18 cellular contexts compared by ENCODE assay signal in the genomic region with DNA sequence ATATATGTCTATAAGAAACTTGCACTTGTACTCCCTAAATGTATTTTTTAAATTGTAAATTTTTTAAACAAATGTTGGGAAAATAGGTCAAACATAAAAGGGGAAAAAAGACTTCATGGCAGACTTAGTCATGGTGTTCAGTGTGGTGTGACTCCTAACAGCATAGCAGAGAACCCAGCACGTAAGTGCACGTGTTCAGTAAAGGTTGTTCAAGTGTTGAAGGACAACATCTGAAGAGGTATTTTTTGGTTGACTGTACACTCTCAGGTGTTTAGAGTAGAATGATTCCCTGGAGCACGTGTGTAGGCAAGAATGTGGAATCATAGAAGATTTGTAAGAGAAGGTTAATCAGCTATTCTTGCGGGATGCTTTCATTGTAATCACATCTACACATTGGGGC.
A peak's percentile ranks its signal among the peaks of the same experiment; 100 is the strongest.
DNase-seq lines count a peak whose midpoint lies in the region; ATAC-seq, FAIRE-seq and TF ChIP-seq lines count a peak whose summit lies in the region.
"Had no signal": no experiment of that assay in that cellular context is flagged by ENCODE, and none has a peak within 500 bp of the region (broad histone marks: within the 10 kb centered on the region; RNA-seq: fewer than 3 reads in every experiment).

No MANE protein-coding gene starts in this region.

- H3K9me3 ChIP-seq in SK-N-SH (no peaks in the 10 kb centered on the region), endothelial cell of umbilical vein (replicated peaks; ENCODE audit: control insufficient read depth, insufficient read depth, low read length) (no peaks in the 10 kb centered on the region), lower lobe of right lung (no peaks in the 10 kb centered on the region), stomach (no peaks in the 10 kb centered on the region)
- H3K9me3 ChIP-seq: pancreas had no signal

- H3K4me1 ChIP-seq in SK-N-SH (ENCODE audit: control insufficient read depth in 1 of 2, insufficient read depth in 2 of 2, low read depth in 1 of 2, low read length in 1 of 2) (peaks cover under 1 to 59% of the 10 kb centered on the region in 2 experiments; a peak in 3 of 4 replicates), endothelial cell of umbilical vein (ENCODE audit: control insufficient read depth, extremely low read depth, insufficient read depth, low read length) (peaks cover 98% of the 10 kb centered on the region), lower lobe of right lung (peaks cover 41% of the 10 kb centered on the region), stomach (peaks cover 6 to 49% (median 22%) of the 10 kb centered on the region in 4 donors)

- POLR2A ChIA-PET in SK-N-SH (lab: Yijun Ruan, JAX) (no interaction called here), endothelial cell of umbilical vein (lab: Charles Lee) (no interaction called here)

- H3K4me3 ChIP-seq in SK-N-SH (ENCODE audit: low read depth in 2 of 2, low read length in 1 of 2), result no peak overlapping the region
- no peak overlapping the region for H3K4me3 ChIP-seq in endothelial cell of umbilical vein (replicated peaks in 1 of 3; ENCODE audit: insufficient read depth in 1 of 3, low read depth in 1 of 3, low read length in 3 of 3)
- no peak overlapping the region for H3K4me3 ChIP-seq in lower lobe of right lung
- no peak overlapping the region for H3K4me3 ChIP-seq in stomach
- H3K4me3 ChIP-seq: pancreas had no signal

- no peaks in the 10 kb centered on the region for H3K9me2 ChIP-seq in SK-N-SH

- BruUV-seq in endothelial cell of umbilical vein (replicated peaks; lab: Mats Ljungman, UMichigan), result no TSS peak

- peaks cover 96% of the 10 kb centered on the region for H3K79me2 ChIP-seq in SK-N-SH (ENCODE audit: insufficient read depth)
- peaks cover 80% of the 10 kb centered on the region for H3K79me2 ChIP-seq in endothelial cell of umbilical vein (ENCODE audit: control insufficient read depth, insufficient read depth, low read length)

- H3K36me3 ChIP-seq in SK-N-SH (replicated peaks in 1 of 2; ENCODE audit: control insufficient read depth in 1 of 2, insufficient read depth in 2 of 2, low read length in 1 of 2) (peaks cover 46 to 48% of the 10 kb centered on the region in 2 experiments), endothelial cell of umbilical vein (ENCODE audit: control insufficient read depth in 2 of 2, extremely low read depth in 1 of 2, insufficient read depth in 2 of 2, low read length in 2 of 2) (peaks cover 25 to 34% of the 10 kb centered on the region in 2 experiments), lower lobe of right lung (peaks cover 25% of the 10 kb centered on the region), stomach (peaks cover 0 to 32% (median 26%) of the 10 kb centered on the region in 4 donors)
- H3K36me3 ChIP-seq: pancreas had no signal

- no peak for FAIRE-seq in endothelial cell of umbilical vein (lab: Jason Lieb, UNC)
- FAIRE-seq: frontal cortex, GM12891, pancreas, RCC 7860 had no signal

- TF ChIP-seq CTCF in SK-N-SH (IDR thresholded peaks at IDR 0.05) (no peak), endothelial cell of umbilical vein (IDR thresholded peaks at IDR 0.05; ENCODE audit: extremely low read depth in 1 of 2, insufficient read depth in 1 of 2, low read depth in 1 of 2, low read length in 2 of 2) (no peak), lower lobe of right lung (IDR thresholded peaks at IDR 0.05) (no peak), stomach (IDR thresholded peaks at IDR 0.05) (no peak)

- peaks cover 55% of the 10 kb centered on the region for H3F3A ChIP-seq in SK-N-SH (replicated peaks; ENCODE audit: insufficient read depth)

- peak overlapping the region; percentile 51 for H3K9ac ChIP-seq in SK-N-SH
- H3K9ac ChIP-seq in endothelial cell of umbilical vein (replicated peaks; ENCODE audit: extremely low read depth, insufficient read depth, low read length), result peak overlapping the region; percentile 78

- WGBS in SK-N-SH (ENCODE audit: low lambda C conversion rate), result 79% methylated on average over 4 of the region's 4 CpGs
- WGBS in stomach, 5 donors, result 74 to 90% (median 78%) methylated on average over 4 of the region's 4 CpGs

- no peak for TF ChIP-seq RAD21 in SK-N-SH (IDR thresholded peaks at IDR 0.05; ENCODE audit: low read length)

- TF ChIP-seq POLR2A in endothelial cell of umbilical vein (IDR thresholded peaks at IDR 0.05; ENCODE audit: low read depth, low read length) (no peak), stomach (IDR thresholded peaks at IDR 0.05) (no peak)

- intact Hi-C loops in endothelial cell of umbilical vein (cut with micrococcal nuclease), result loop anchor here (10.0 kb wide), 1 partner anchor 488 kb away; no protein-coding TSS in a partner anchor
- intact Hi-C loops in lower lobe of right lung (cut with DNase I), result no loop called here
- intact Hi-C loops in stomach (cut with DNase I; ENCODE audit: low total_unique reads), result no loop called here

- TF ChIP-seq EP300 in SK-N-SH (IDR thresholded peaks at IDR 0.05; ENCODE audit: borderline replicate concordance in 1 of 2, low read depth in 1 of 2, low read length in 1 of 2), result no peak
- no peak for TF ChIP-seq EP300 in stomach (IDR thresholded peaks at IDR 0.05)

- dilution Hi-C loops in endothelial cell of umbilical vein (cut with MboI; ENCODE audit: extremely low pct_ligation_motif_present, low sequenced_read_pairs), result no loop called here

- CTCF ChIA-PET in SK-N-SH (lab: Yijun Ruan, JAX) (interaction anchor here (0.5 to 1.0 kb wide), 4 partner anchors 21 to 282 kb away, joined by 3 read pairs; no protein-coding TSS in a partner anchor), endothelial cell of umbilical vein (lab: Charles Lee) (interaction anchor here (1.1 to 4.1 kb wide), 6 partner anchors 12 to 202 kb away, joined by 3 to 31 read pairs (median 10); no protein-coding TSS in a partner anchor)

- DNase-seq in SK-N-SH, result no peak
- no peak for DNase-seq in endothelial cell of umbilical vein (ENCODE audit: low read depth, low spot score)
- DNase-seq in lower lobe of right lung, result no peak
- no peak for DNase-seq in Ammon's horn (ENCODE audit: low spot score)
- DNase-seq in stomach, result no peak
- DNase-seq: activated naive CD4-positive, alpha-beta T cell; C1 segment of cervical spinal cord; naive B cell; NCI-H146; NCI-H2227 treated with DMSO at 0.1 percent for 48 hours; pancreas had no signal

- ATAC-seq in SK-N-SH treated with all-trans-retinoic acid at 6 μM for 48 hours, result no peak
- peak; percentile 87 for ATAC-seq in lower lobe of right lung
- ATAC-seq in GM19395 (IDR thresholded peaks at IDR 0.05; ENCODE audit: unreplicated experiment), result no peak
- no peak for ATAC-seq in GM19463 (IDR thresholded peaks at IDR 0.05; ENCODE audit: unreplicated experiment)
- ATAC-seq: pancreas had no signal

- no peak overlapping the region for H3K4me2 ChIP-seq in SK-N-SH
- no peak overlapping the region for H3K4me2 ChIP-seq in endothelial cell of umbilical vein (ENCODE audit: insufficient read depth, low read length)

- H3K9me1 ChIP-seq in endothelial cell of umbilical vein (replicated peaks; ENCODE audit: control insufficient read depth, extremely low read depth, insufficient read depth, low read length), result no peaks in the 10 kb centered on the region

- H4K20me1 ChIP-seq in SK-N-SH (ENCODE audit: insufficient read depth) (no peaks in the 10 kb centered on the region), endothelial cell of umbilical vein (replicated peaks; ENCODE audit: control insufficient read depth, extremely low read depth, insufficient read depth, low read length) (no peaks in the 10 kb centered on the region)

- H3K27me3 ChIP-seq in SK-N-SH (ENCODE audit: insufficient read depth) (no peaks in the 10 kb centered on the region), endothelial cell of umbilical vein (ENCODE audit: control insufficient read depth in 2 of 2, insufficient read depth in 2 of 2, low read length in 2 of 2) (no peaks in the 10 kb centered on the region), lower lobe of right lung (ENCODE audit: low read depth) (no peaks in the 10 kb centered on the region), stomach (no peaks in the 10 kb centered on the region)
- H3K27me3 ChIP-seq: pancreas had no signal

- H2AFZ ChIP-seq in SK-N-SH (ENCODE audit: low read depth) (no peak overlapping the region), endothelial cell of umbilical vein (ENCODE audit: low read depth, low read length) (no peak overlapping the region)

- H3K27ac ChIP-seq in SK-N-SH (ENCODE audit: low read depth in 2 of 2, low read length in 1 of 2) (peak overlapping the region in 1 of 2 experiments; percentile 95; a peak in 3 of 4 replicates), endothelial cell of umbilical vein (ENCODE audit: insufficient read depth, low read depth, low read length) (peak overlapping the region; percentile 98), lower lobe of right lung (no peak overlapping the region), stomach (peak overlapping the region in 1 of 5 donors; percentile 62)
- H3K27ac ChIP-seq: 22Rv1 had no signal

TF ChIP-seq in SK-N-SH, 30 proteins besides CTCF, POLR2A, EP300 and RAD21 (continues in another document):
- TF ChIP-seq GATA2 (CRISPR knock-in tag; IDR thresholded peaks at IDR 0.05), result no peak
- TF ChIP-seq CHD2 (IDR thresholded peaks at IDR 0.05; ENCODE audit: low read length, partially characterized antibody), result no peak
- no peak for TF ChIP-seq POLR2AphosphoS5 (IDR thresholded peaks at IDR 0.05; ENCODE audit: low read depth, low read length)
- no peak for TF ChIP-seq ELF1 (IDR thresholded peaks at IDR 0.05)
- no peak for TF ChIP-seq NFIC (IDR thresholded peaks at IDR 0.05; ENCODE audit: borderline replicate concordance)
- TF ChIP-seq TCF12 (IDR thresholded peaks at IDR 0.05), result no peak

TF ChIP-seq in SK-N-SH treated with all-trans-retinoic acid at 6 μM for 48 hours, 23 proteins besides CTCF, POLR2A, EP300 and RAD21 (continues in another document):
- no peak for TF ChIP-seq TCF4 (CRISPR knock-in tag; IDR thresholded peaks at IDR 0.05; ENCODE audit: borderline replicate concordance)

TF ChIP-seq in endothelial cell of umbilical vein, 7 proteins besides CTCF, POLR2A, EP300 and RAD21:
- TF ChIP-seq POLR2AphosphoS5 (IDR thresholded peaks at IDR 0.05; ENCODE audit: insufficient read depth, low read depth, low read length) (no peak), EZH2 (IDR thresholded peaks at IDR 0.05; ENCODE audit: borderline replicate concordance, low read depth, low read length, severe bottlenecking) (no peak), FOS (IDR thresholded peaks at IDR 0.05; ENCODE audit: borderline replicate concordance, insufficient read depth, low read length) (no peak), JUN (IDR thresholded peaks at IDR 0.05; ENCODE audit: borderline replicate concordance, insufficient read depth, insufficient read length, low read depth) (no peak), MYC (IDR thresholded peaks at IDR 0.05; ENCODE audit: low read depth, low read length) (no peak)
- TF ChIP-seq, protein P1, sequence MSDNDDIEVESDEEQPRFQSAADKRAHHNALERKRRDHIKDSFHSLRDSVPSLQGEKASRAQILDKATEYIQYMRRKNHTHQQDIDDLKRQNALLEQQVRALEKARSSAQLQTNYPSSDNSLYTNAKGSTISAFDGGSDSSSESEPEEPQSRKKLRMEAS (IDR thresholded peaks at IDR 0.05; ENCODE audit: insufficient read depth, insufficient read length), result no peak

Comparison
In these comparisons a context has a peak if more than half of its experiments do, and no peak if none do; other contexts are left out.
1. ATAC-seq: peak in lower lobe of right lung (2 of 2); none in SK-N-SH treated with all-trans-retinoic acid at 6 μM for 48 hours (single experiment), GM19395 (single experiment) and GM19463 (single experiment).